ENCODE assay signal across 18 cellular contexts in genomic region chr3:39960515-39961403, GRCh38.
DNase-seq lines count a peak whose midpoint lies in the region; ATAC-seq and TF ChIP-seq lines count a peak whose summit lies in the region.
"Had no signal": no experiment of that assay in that cellular context is flagged by ENCODE, and none has a peak within 500 bp of the region (broad histone marks: within the 10 kb centered on the region; RNA-seq: fewer than 3 reads in every experiment).

No MANE protein-coding gene starts in this region.

- H3K36me3 ChIP-seq in GM23248 (ENCODE audit: low read depth) (no peaks in the 10 kb centered on the region), stomach (no peaks in the 10 kb centered on the region)
- H3K36me3 ChIP-seq: WERI-Rb-1 had no signal

- H3K27ac ChIP-seq in GM23248 (no peak overlapping the region), angular gyrus (ENCODE audit: low read depth, low read length) (peak overlapping the region; percentile 27), stomach (peak overlapping the region in 3 of 5 donors; percentile 18 to 63 (median 33))
- H3K27ac ChIP-seq: SK-N-MC, WERI-Rb-1 had no signal

- H3K4me1 ChIP-seq in GM23248 (ENCODE audit: insufficient read depth) (peaks cover 18% of the 10 kb centered on the region), stomach (peaks cover 0 to 34% (median 16%) of the 10 kb centered on the region in 4 donors)

- no peak for ATAC-seq in GM21381 (IDR thresholded peaks at IDR 0.05; ENCODE audit: unreplicated experiment)
- ATAC-seq: K562; mucosa of descending colon; stimulated activated naive B cell treated with anti-CD40 and anti-IgM and Interleukin-4, amounts not matched to agents 10 μg/mL and 1 μg/mL and 100 μg/mL, for 72 hours had no signal

- H3K9me3 ChIP-seq in GM23248 (ENCODE audit: low read depth) (no peaks in the 10 kb centered on the region), stomach (no peaks in the 10 kb centered on the region)
- H3K9me3 ChIP-seq: mucosa of descending colon had no signal

- intact Hi-C loops in stomach (cut with DNase I; ENCODE audit: low total_unique reads) = no loop called here

- no peak overlapping the region for H3K4me3 ChIP-seq in GM23248
- H3K4me3 ChIP-seq in stomach = no peak overlapping the region
- H3K4me3 ChIP-seq: K562, mucosa of descending colon, SK-N-MC had no signal

- H3K4me2 ChIP-seq in GM23248 (ENCODE audit: unreplicated experiment) = no peak overlapping the region

- H3K9me2 ChIP-seq in GM23248 (ENCODE audit: insufficient read depth) = no peaks in the 10 kb centered on the region

- H3K9ac ChIP-seq in GM23248 = no peak overlapping the region

- TF ChIP-seq POLR2A in stomach (IDR thresholded peaks at IDR 0.05) = no peak

- H3K79me2 ChIP-seq in GM23248 (ENCODE audit: insufficient read depth) = no peaks in the 10 kb centered on the region

- H3F3A ChIP-seq in GM23248 (ENCODE audit: insufficient read depth) = no peaks in the 10 kb centered on the region

- TF ChIP-seq EP300 in stomach (IDR thresholded peaks at IDR 0.05) = no peak

- H2AFZ ChIP-seq in GM23248 = no peak overlapping the region

- no peaks in the 10 kb centered on the region for H4K20me1 ChIP-seq in GM23248 (ENCODE audit: insufficient read depth)

- peak; percentile 30 for DNase-seq in GM23248
- peak; percentile 5 for DNase-seq in globus pallidus (ENCODE audit: low spot score)
- no peak for DNase-seq in stomach
- DNase-seq in DMS114 treated with DMSO at 0.1 percent for 48 hours (lab: John Stamatoyannopoulos, UW; ENCODE audit: unreplicated experiment) = no peak
- no peak for DNase-seq in GDM1 (lab: John Stamatoyannopoulos, UW)
- DNase-seq in NCI-H2196 treated with DMSO at 0.1 percent for 48 hours (lab: John Stamatoyannopoulos, UW; ENCODE audit: unreplicated experiment) = no peak
- DNase-seq: activated CD8-positive, alpha-beta memory T cell treated with anti-CD3 and anti-CD28 coated beads, Interleukin-2, amount 50 U/mL, for 4 hours; CD4-positive, alpha-beta T cell; effector CD4-positive, alpha-beta T cell; mucosa of descending colon; NCI-H187; stimulated activated CD4-positive, alpha-beta T cell treated with anti-CD3 and anti-CD28 coated beads, Interleukin-4, amount 100 ng/mL, for 24 hours; stimulated activated naive B cell treated with anti-CD40 and anti-IgM and Interleukin-4, amounts not matched to agents 10 μg/mL and 1 μg/mL and 100 μg/mL, for 72 hours; WERI-Rb-1 had no signal

- no peak for TF ChIP-seq CTCF in stomach (IDR thresholded peaks at IDR 0.05)

- WGBS in GM23248 (ENCODE audit: low coverage in 1 of 2, low lambda C conversion rate in 2 of 2, missing lambda C conversion rate in 2 of 2), 2 experiments = 22 to 26% methylated on average over 6 of the region's 6 CpGs
- WGBS in stomach, 5 donors = 43 to 64% (median 60%) methylated on average over 6 of the region's 6 CpGs

- in situ Hi-C loops in GM23248 (cut with MboI) = no loop called here

- no peaks in the 10 kb centered on the region for H3K27me3 ChIP-seq in GM23248 (replicated peaks; ENCODE audit: insufficient read depth)
- no peaks in the 10 kb centered on the region for H3K27me3 ChIP-seq in stomach

Comparison
In these comparisons a context has a peak if more than half of its experiments do, and no peak if none do; other contexts are left out.
1. DNase-seq: peak in GM23248 (single experiment) and globus pallidus (single experiment); none in stomach (single experiment), DMS114 treated with DMSO at 0.1 percent for 48 hours (single experiment), GDM1 (single experiment) and NCI-H2196 treated with DMSO at 0.1 percent for 48 hours (single experiment).